In the genomic region with DNA sequence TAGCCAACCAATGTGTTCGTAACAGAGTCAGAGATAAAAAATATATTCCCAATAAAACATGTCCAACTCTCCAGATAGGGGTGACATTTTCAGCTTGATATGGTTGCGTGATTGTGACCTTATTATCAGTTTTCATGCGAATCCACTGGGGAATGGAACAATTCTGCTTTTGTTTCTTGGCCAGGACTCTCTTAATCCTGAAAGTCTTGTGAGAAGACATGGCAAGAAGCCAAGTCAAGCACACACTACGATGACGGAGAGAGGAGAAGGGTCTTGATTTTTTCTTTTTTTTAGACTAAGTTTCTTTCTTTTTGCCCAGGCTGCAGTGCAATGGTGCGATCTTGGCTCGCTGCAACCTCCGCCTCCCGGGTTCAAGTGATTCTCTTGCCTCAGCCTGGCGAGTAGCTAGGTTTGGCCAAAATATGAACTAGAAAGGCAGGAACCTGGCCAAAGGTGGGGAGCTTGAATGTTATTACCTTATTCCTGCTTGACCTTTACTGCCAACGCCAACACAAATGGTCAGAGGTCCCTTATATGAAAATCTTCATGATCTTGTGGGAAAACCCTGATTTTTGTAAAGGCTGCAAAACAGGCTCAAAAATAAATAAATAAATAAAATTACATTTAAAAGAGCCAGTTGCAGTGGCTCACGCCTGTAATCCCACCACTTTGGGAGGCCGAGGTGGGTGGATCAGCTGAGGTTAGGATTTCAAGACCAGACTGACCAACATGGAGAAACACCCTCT, we compare ENCODE assay signal across 35 cellular contexts. TPM values are rescaled to one million over a fixed set of nuclear protein-coding genes. Genes with fewer than 3 reads are reported as not detected.
"Had no signal": no experiment of that assay in that cellular context is flagged by ENCODE, and none has a peak within 500 bp of the region (broad histone marks: within the 10 kb centered on the region; RNA-seq: fewer than 3 reads in every experiment).

No MANE protein-coding gene starts in this region.

- DNase-seq: activated CD4-positive, alpha-beta memory T cell treated with anti-CD3 and anti-CD28 coated beads, Interleukin-2, amount 10 ng/mL, durations not matched to agents 7 days and 5 days; activated CD4-positive, alpha-beta T cell treated with anti-CD3 and anti-CD28 coated beads for 1 hour; activated CD4-positive, alpha-beta T cell treated with anti-CD3 and anti-CD28 coated beads for 48 hours; activated CD4-positive, CD25-positive, alpha-beta regulatory T cell; activated CD8-positive, alpha-beta memory T cell treated with anti-CD3 and anti-CD28 coated beads for 24 hours; activated CD8-positive, alpha-beta memory T cell treated with anti-CD3 and anti-CD28 coated beads, Interleukin-2, amount 10 ng/mL, durations not matched to agents 7 days and 5 days; activated CD8-positive, alpha-beta memory T cell treated with anti-CD3 and anti-CD28 coated beads, Interleukin-2, amount 50 U/mL, for 48 hours; activated effector memory CD4-positive, alpha-beta T cell treated with Interleukin-2 at 50 U/mL for 16 hours; activated naive CD4-positive, alpha-beta T cell treated with anti-CD3 and anti-CD28 coated beads, Interleukin-2, amount 10 ng/mL, durations not matched to agents 7 days and 5 days; activated naive CD8-positive, alpha-beta T cell treated with anti-CD3 and anti-CD28 coated beads for 36 hours; activated T-cell treated with anti-CD3 and anti-CD28 coated beads, Interleukin-2, amount 50 U/mL, for 48 hours; amygdala; Kasumi-1; MG63; NCI-H1048; NCI-H1105 treated with DMSO at 0.1 percent for 48 hours; NCI-H1436; NCI-H1694; NCI-H1930; NCI-H2081 treated with DMSO at 0.1 percent for 48 hours; NCI-H226; NCI-H446 treated with DMSO at 0.1 percent for 48 hours; NCI-H524; NCI-H69; NCI-H82; NK-92 treated with Interleukin-12 subunit alpha and Interleukin-12 subunit beta, amount 100 ng/mL, for 24 hours; PC-3; SIG-M5; T1000; WERI-Rb-1 had no signal

- ATAC-seq: activated CD8-positive, alpha-beta memory T cell treated with anti-CD3 and anti-CD28 coated beads, Interleukin-2, amount 10 ng/mL, durations not matched to agents 7 days and 5 days; PC-3; Right ventricle myocardium inferior had no signal

- H3K27me3 ChIP-seq: ascending aorta, cardiac muscle cell, MG63 had no signal

- H3K27ac ChIP-seq: ascending aorta, cardiac muscle cell, RWPE1, WERI-Rb-1 had no signal

- H3K4me3 ChIP-seq: ascending aorta, cardiac muscle cell, MG63 had no signal

- H3K27ac Mint-ChIP-seq: activated CD4-positive, alpha-beta memory T cell treated with anti-CD3 and anti-CD28 coated beads, Interleukin-2, amount 10 ng/mL, durations not matched to agents 7 days and 5 days; activated CD8-positive, alpha-beta memory T cell treated with anti-CD3 and anti-CD28 coated beads, Interleukin-2, amount 10 ng/mL, durations not matched to agents 7 days and 5 days; activated naive CD4-positive, alpha-beta T cell treated with anti-CD3 and anti-CD28 coated beads, Interleukin-2, amount 10 ng/mL, durations not matched to agents 7 days and 5 days; activated naive CD8-positive, alpha-beta T cell treated with anti-CD3 and anti-CD28 coated beads for 36 hours had no signal

- FAIRE-seq: RCC 7860 had no signal

RNA-seq across cellular contexts. Expression of a gene that starts 50.8 kb away (rescaled TPM):
- total RNA-seq: ascending aorta had no signal
